32 cellular contexts compared by ENCODE assay signal in genomic region chr1:196933531-196934189, GRCh38. TPM values are rescaled to one million over a fixed set of nuclear protein-coding genes. Genes with fewer than 3 reads are reported as not detected.
DNase-seq lines count a peak whose midpoint lies in the region; ATAC-seq, FAIRE-seq and TF ChIP-seq lines count a peak whose summit lies in the region.
"Had no signal": no experiment of that assay in that cellular context is flagged by ENCODE, and none has a peak within 500 bp of the region (broad histone marks: within the 10 kb centered on the region; RNA-seq: fewer than 3 reads in every experiment).

No MANE protein-coding gene starts in this region.

- H3K9me2 ChIP-seq in Karpas-422 (replicated peaks; ENCODE audit: insufficient read depth, low read length): no peaks in the 10 kb centered on the region

- no peaks in the 10 kb centered on the region for H4K20me1 ChIP-seq in Karpas-422 (ENCODE audit: insufficient read depth, low read depth, low read length)

- H3K4me1 ChIP-seq in Karpas-422 (ENCODE audit: low read length): no peaks in the 10 kb centered on the region
- no peaks in the 10 kb centered on the region for H3K4me1 ChIP-seq in kidney (ENCODE audit: control insufficient read depth in 1 of 2, insufficient read depth in 1 of 2, low read depth in 1 of 2, low read length in 2 of 2)
- H3K4me1 ChIP-seq: colonic mucosa, esophagus muscularis mucosa, left lung, SJCRH30, tibial nerve had no signal

- no peak overlapping the region for H3K27ac ChIP-seq in Karpas-422 (ENCODE audit: low read length)
- H3K27ac ChIP-seq in kidney (ENCODE audit: low read depth in 2 of 2, low read length in 2 of 2): no peak overlapping the region
- H3K27ac ChIP-seq: colonic mucosa, esophagus muscularis mucosa, hepatocyte, KMS-11, left lung, PC-9, SJCRH30, tibial nerve had no signal

- H3K9ac ChIP-seq in Karpas-422 (ENCODE audit: low read length): no peak overlapping the region
- no peak overlapping the region for H3K9ac ChIP-seq in kidney (ENCODE audit: low read length in 2 of 2)
- H3K9ac ChIP-seq: KMS-11 had no signal

- no peaks in the 10 kb centered on the region for H3K79me2 ChIP-seq in Karpas-422 (ENCODE audit: low read length)
- H3K79me2 ChIP-seq: hepatocyte had no signal

- no peaks in the 10 kb centered on the region for H3K9me3 ChIP-seq in Karpas-422 (ENCODE audit: low read length)
- H3K9me3 ChIP-seq in kidney (ENCODE audit: control insufficient read depth in 1 of 2, low read length in 2 of 2): no peaks in the 10 kb centered on the region
- H3K9me3 ChIP-seq in T-helper 17 cell (ENCODE audit: control insufficient read depth, low read length, poor library complexity, severe bottlenecking): no peaks in the 10 kb centered on the region
- H3K9me3 ChIP-seq: colonic mucosa, esophagus muscularis mucosa, SJCRH30, tibial nerve had no signal

- no peaks in the 10 kb centered on the region for H3K27me3 Mint-ChIP-seq in endothelial cell (ENCODE audit: unreplicated experiment)
- no peaks in the 10 kb centered on the region for H3K27me3 Mint-ChIP-seq in T-helper 17 cell
- H3K27me3 Mint-ChIP-seq: activated CD4-positive, alpha-beta T cell treated with anti-CD3 and anti-CD28 coated beads, Interleukin-2, amount 10 ng/mL, durations not matched to agents 24 days and 14 days; stimulated activated naive CD8-positive, alpha-beta T cell treated with anti-CD3 and anti-CD28 coated beads, Interleukin-15, Interleukin-2, amounts not matched to agents 100 ng/mL and 50 ng/mL, for 24 hours had no signal

- H3K36me3 Mint-ChIP-seq in endothelial cell (ENCODE audit: low read depth, unreplicated experiment) (no peaks in the 10 kb centered on the region), T-helper 17 cell (ENCODE audit: low read depth) (no peaks in the 10 kb centered on the region)
- H3K36me3 Mint-ChIP-seq: CD14-positive monocyte had no signal

- no peak overlapping the region for H3K27ac Mint-ChIP-seq in endothelial cell (ENCODE audit: unreplicated experiment)
- no peak overlapping the region for H3K27ac Mint-ChIP-seq in T-helper 17 cell
- H3K27ac Mint-ChIP-seq: activated CD4-positive, alpha-beta T cell treated with anti-CD3 and anti-CD28 coated beads, Interleukin-2, amount 10 ng/mL, durations not matched to agents 24 days and 14 days; activated naive CD4-positive, alpha-beta T cell treated with anti-CD3 and anti-CD28 coated beads for 36 hours; CD14-positive monocyte; immature natural killer cell; nephron; stimulated activated naive CD8-positive, alpha-beta T cell treated with anti-CD3 and anti-CD28 coated beads, Interleukin-15, Interleukin-2, amounts not matched to agents 100 ng/mL and 50 ng/mL, for 24 hours; T-helper 1 cell treated with Interleukin-12 subunit alpha and Interleukin-12 subunit beta and Interleukin-4 antibody, amounts not matched to agents 30 μg/mL and 1 μg/mL, for 36 hours had no signal

- no peaks in the 10 kb centered on the region for H3K4me1 Mint-ChIP-seq in endothelial cell (ENCODE audit: unreplicated experiment)
- no peaks in the 10 kb centered on the region for H3K4me1 Mint-ChIP-seq in T-helper 17 cell
- H3K4me1 Mint-ChIP-seq: activated CD4-positive, alpha-beta T cell treated with anti-CD3 and anti-CD28 coated beads, Interleukin-2, amount 10 ng/mL, durations not matched to agents 24 days and 14 days; CD14-positive monocyte; immature natural killer cell; nephron had no signal

- H3K4me3 Mint-ChIP-seq in endothelial cell (ENCODE audit: unreplicated experiment) (no peak overlapping the region), T-helper 17 cell (no peak overlapping the region)
- H3K4me3 Mint-ChIP-seq: activated CD4-positive, alpha-beta T cell treated with anti-CD3 and anti-CD28 coated beads, Interleukin-2, amount 10 ng/mL, durations not matched to agents 24 days and 14 days; activated naive CD4-positive, alpha-beta T cell treated with anti-CD3 and anti-CD28 coated beads for 36 hours; activated T-cell treated with anti-CD3 and anti-CD28 coated beads, Interleukin-2, amount 50 U/mL, for 4 hours; CD14-positive monocyte; immature natural killer cell; nephron; stimulated activated naive CD8-positive, alpha-beta T cell treated with anti-CD3 and anti-CD28 coated beads, Interleukin-15, Interleukin-2, amounts not matched to agents 100 ng/mL and 50 ng/mL, for 24 hours; T-helper 1 cell treated with Interleukin-12 subunit alpha and Interleukin-12 subunit beta and Interleukin-4 antibody, amounts not matched to agents 30 μg/mL and 1 μg/mL, for 36 hours had no signal

- no peak for FAIRE-seq in kidney (lab: Jason Lieb, UNC)
- FAIRE-seq: GM12892 had no signal

- H3K9me3 Mint-ChIP-seq in endothelial cell (ENCODE audit: unreplicated experiment): no peaks in the 10 kb centered on the region
- H3K9me3 Mint-ChIP-seq: activated CD4-positive, alpha-beta T cell treated with anti-CD3 and anti-CD28 coated beads, Interleukin-2, amount 10 ng/mL, durations not matched to agents 24 days and 14 days; activated naive CD4-positive, alpha-beta T cell treated with anti-CD3 and anti-CD28 coated beads for 36 hours; nephron; stimulated activated naive CD8-positive, alpha-beta T cell treated with anti-CD3 and anti-CD28 coated beads, Interleukin-15, Interleukin-2, amounts not matched to agents 100 ng/mL and 50 ng/mL, for 24 hours; T-helper 1 cell treated with Interleukin-12 subunit alpha and Interleukin-12 subunit beta and Interleukin-4 antibody, amounts not matched to agents 30 μg/mL and 1 μg/mL, for 36 hours had no signal

- H3K36me3 ChIP-seq in Karpas-422 (ENCODE audit: insufficient read depth, low read length): no peaks in the 10 kb centered on the region
- no peaks in the 10 kb centered on the region for H3K36me3 ChIP-seq in kidney (ENCODE audit: control insufficient read depth in 1 of 2, insufficient read depth in 2 of 2, low read length in 2 of 2)
- H3K36me3 ChIP-seq: colonic mucosa, esophagus muscularis mucosa, left lung, SJCRH30, tibial nerve had no signal

- ATAC-seq in T-helper 17 cell (no peak), HG03135 (IDR thresholded peaks at IDR 0.05; ENCODE audit: unreplicated experiment) (no peak)
- ATAC-seq: left lung had no signal

- DNase-seq in Daoy (ENCODE audit: low read depth) (peak; percentile 76), Karpas-422 (peak; percentile 42), RPMI7951 (ENCODE audit: low read depth) (peak; percentile 72), kidney (peak; percentile 59), NCI-H2081 treated with DMSO at 0.1 percent for 48 hours (lab: John Stamatoyannopoulos, UW) (no peak), endothelial cell (ENCODE audit: low spot score) (no peak), T-helper 17 cell (no peak)
- DNase-seq: activated CD4-positive, alpha-beta T cell treated with anti-CD3 and anti-CD28 coated beads, Interleukin-2, amount 10 ng/mL, durations not matched to agents 24 days and 14 days; activated naive CD4-positive, alpha-beta T cell treated with anti-CD3 and anti-CD28 coated beads for 36 hours; activated T-cell treated with anti-CD3 and anti-CD28 coated beads, Interleukin-2, amount 50 U/mL, for 4 hours; colonic mucosa; effector memory CD4-positive, alpha-beta T cell; EL; foreskin melanocyte; immature natural killer cell; MV-4-11; NCI-H187 treated with DMSO at 0.1 percent for 48 hours; PC-9; SJCRH30; stimulated activated CD4-positive, alpha-beta T cell treated with anti-CD3 and anti-CD28 coated beads, Interleukin-4, amount 100 ng/mL, for 24 hours had no signal

- TF ChIP-seq CTCF in kidney (IDR thresholded peaks at IDR 0.05; ENCODE audit: borderline replicate concordance, extremely low read depth, insufficient read depth): no peak
- TF ChIP-seq CTCF in endothelial cell (IDR thresholded peaks at IDR 0.05; ENCODE audit: unreplicated experiment): no peak

- H3K4me3 ChIP-seq in Karpas-422 (ENCODE audit: low read length) (no peak overlapping the region), kidney (ENCODE audit: low read length in 2 of 2) (no peak overlapping the region)
- H3K4me3 ChIP-seq: colonic mucosa, esophagus muscularis mucosa, hepatocyte, left lung, PC-9, SJCRH30, tibial nerve had no signal

- intact Hi-C loops in kidney (cut with DNase I): no loop called here

- no peak overlapping the region for H3K4me2 ChIP-seq in Karpas-422 (ENCODE audit: low read depth, low read length, poor library complexity, severe bottlenecking)
- H3K4me2 ChIP-seq: hepatocyte, KMS-11, PC-9 had no signal

- no peaks in the 10 kb centered on the region for H3K27me3 ChIP-seq in Karpas-422 (ENCODE audit: low read length)
- H3K27me3 ChIP-seq: colonic mucosa, esophagus muscularis mucosa, hepatocyte, left lung, SJCRH30, tibial nerve had no signal

- no peak overlapping the region for H2AFZ ChIP-seq in Karpas-422 (ENCODE audit: low read length)
- H2AFZ ChIP-seq: hepatocyte, PC-9 had no signal

RNA-seq across cellular contexts. Expression of gene CFHR2, which starts 9.9 kb away (rescaled TPM):
- total RNA-seq in Daoy (2014; rRNA removed; shearing (Covaris generic)): not detected in 2 replicates
- not detected in 2 replicates for total RNA-seq in Karpas-422 (2014; rRNA removed; shearing (Covaris generic); ENCODE audit: low replicate concordance)
- total RNA-seq in RPMI7951 (2014; rRNA removed; shearing (Covaris generic)): not detected in 2 replicates
- total RNA-seq in kidney (not detected), endothelial cell (ENCODE audit: unreplicated experiment) (not detected), T-helper 17 cell (not detected)
- polyA plus RNA-seq in kidney (ENCODE audit: insufficient read depth, low read depth, low replicate concordance): not detected
- total RNA-seq: activated naive CD4-positive, alpha-beta T cell treated with anti-CD3 and anti-CD28 coated beads for 36 hours; activated T-cell treated with anti-CD3 and anti-CD28 coated beads, Interleukin-2, amount 50 U/mL, for 4 hours; esophagus muscularis mucosa; left lung; osteocyte; PC-9; SJCRH30; tibial nerve had no signal
- polyA plus RNA-seq: CD14-positive monocyte, immature natural killer cell had no signal

RNA-seq across cellular contexts. Expression of gene CFHR5, which starts 43.7 kb away (rescaled TPM):
- not detected in 2 replicates for total RNA-seq in Daoy (2014; rRNA removed; shearing (Covaris generic))
- not detected in 2 replicates for total RNA-seq in Karpas-422 (2014; rRNA removed; shearing (Covaris generic); ENCODE audit: low replicate concordance)
- not detected in 2 replicates for total RNA-seq in RPMI7951 (2014; rRNA removed; shearing (Covaris generic))
- not detected for total RNA-seq in kidney
- not detected for polyA plus RNA-seq in kidney (ENCODE audit: insufficient read depth, low read depth, low replicate concordance)
- total RNA-seq in endothelial cell (ENCODE audit: unreplicated experiment): not detected
- not detected for total RNA-seq in T-helper 17 cell
- total RNA-seq: activated CD4-positive, alpha-beta T cell treated with anti-CD3 and anti-CD28 coated beads, Interleukin-2, amount 10 ng/mL, durations not matched to agents 24 days and 14 days; activated naive CD4-positive, alpha-beta T cell treated with anti-CD3 and anti-CD28 coated beads for 36 hours; activated T-cell treated with anti-CD3 and anti-CD28 coated beads, Interleukin-2, amount 50 U/mL, for 4 hours; colonic mucosa; esophagus muscularis mucosa; left lung; osteocyte; PC-9; SJCRH30; tibial nerve had no signal
- polyA plus RNA-seq: CD14-positive monocyte, immature natural killer cell had no signal

RNA-seq across cellular contexts. Expression of gene CFHR4, which starts 45.8 kb away (rescaled TPM):
- not detected in 2 replicates for total RNA-seq in Daoy (2014; rRNA removed; shearing (Covaris generic))
- not detected in 2 replicates for total RNA-seq in Karpas-422 (2014; rRNA removed; shearing (Covaris generic); ENCODE audit: low replicate concordance)
- not detected in 2 replicates for total RNA-seq in RPMI7951 (2014; rRNA removed; shearing (Covaris generic))
- total RNA-seq in kidney (0.35 TPM), endothelial cell (ENCODE audit: unreplicated experiment) (0.87 TPM), T-helper 17 cell (not detected)
- not detected for polyA plus RNA-seq in kidney (ENCODE audit: insufficient read depth, low read depth, low replicate concordance)
- total RNA-seq: activated CD4-positive, alpha-beta T cell treated with anti-CD3 and anti-CD28 coated beads, Interleukin-2, amount 10 ng/mL, durations not matched to agents 24 days and 14 days; activated naive CD4-positive, alpha-beta T cell treated with anti-CD3 and anti-CD28 coated beads for 36 hours; activated T-cell treated with anti-CD3 and anti-CD28 coated beads, Interleukin-2, amount 50 U/mL, for 4 hours; colonic mucosa; esophagus muscularis mucosa; left lung; osteocyte; PC-9; SJCRH30 had no signal
- polyA plus RNA-seq: CD14-positive monocyte, immature natural killer cell had no signal

Comparison
In these comparisons a context has a peak if more than half of its experiments do, and no peak if none do; other contexts are left out.
1. DNase-seq: peak in Daoy (single experiment), Karpas-422 (single experiment), RPMI7951 (single experiment) and kidney (single experiment); none in NCI-H2081 treated with DMSO at 0.1 percent for 48 hours (single experiment), endothelial cell (single experiment) and T-helper 17 cell (0 of 3).